Comparison of ENCODE assay signal across 21 cellular contexts in the genomic region with DNA sequence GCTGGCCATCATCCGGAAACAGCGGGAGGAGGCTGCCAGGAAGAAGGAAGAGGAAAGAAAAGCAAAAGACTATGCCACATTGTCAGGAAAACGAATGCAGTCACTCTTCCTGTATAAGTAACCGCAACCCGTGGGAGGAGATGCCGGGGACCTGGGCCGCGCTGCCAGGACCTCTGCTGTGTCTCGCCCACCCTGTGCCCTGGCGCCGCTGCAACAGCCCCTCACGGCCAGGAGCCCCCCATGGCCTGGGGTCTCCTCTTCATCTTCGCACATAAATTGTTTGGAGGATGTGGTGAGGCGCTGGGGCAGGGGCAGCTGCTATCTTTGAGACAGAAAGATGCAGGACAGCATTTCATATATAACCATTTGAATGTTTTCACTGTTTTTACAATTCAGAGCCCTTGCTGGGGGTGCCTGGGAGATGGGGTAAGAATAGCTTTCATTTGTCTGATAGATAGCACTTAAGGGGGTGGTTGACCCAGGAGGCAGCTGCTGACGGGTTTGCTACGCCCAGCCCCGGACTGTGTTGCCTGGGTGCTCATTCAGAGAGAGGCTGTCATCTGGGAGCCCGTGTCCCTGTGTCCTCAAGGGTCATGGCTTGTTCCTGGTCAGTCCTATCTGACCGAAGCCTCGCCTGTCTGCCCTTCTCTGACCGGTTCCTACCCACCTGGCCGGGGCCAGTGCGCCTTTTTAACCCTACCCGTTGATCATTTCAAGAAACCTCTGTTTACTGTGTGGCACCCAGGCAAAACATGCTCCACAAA.
DNase-seq lines count a peak whose midpoint lies in the region; ATAC-seq, FAIRE-seq and TF ChIP-seq lines count a peak whose summit lies in the region.
"Had no signal": no experiment of that assay in that cellular context is flagged by ENCODE, and none has a peak within 500 bp of the region (broad histone marks: within the 10 kb centered on the region; RNA-seq: fewer than 3 reads in every experiment).

No MANE protein-coding gene starts in this region.

- H3K9me3 ChIP-seq in CD8-positive, alpha-beta T cell (ENCODE audit: low read length) = no peaks in the 10 kb centered on the region
- peaks cover 0 to 5% of the 10 kb centered on the region in 2 donors for H3K9me3 ChIP-seq in kidney (ENCODE audit: control insufficient read depth in 1 of 2, low read length in 2 of 2)
- H3K9me3 ChIP-seq in neuronal stem cell (replicated peaks in 1 of 2; ENCODE audit: control insufficient read depth in 2 of 2, insufficient read depth in 1 of 2, low read depth in 1 of 2, low read length in 2 of 2) = no peaks in the 10 kb centered on the region
- H3K9me3 ChIP-seq in aorta (ENCODE audit: control insufficient read depth, low read length) = peaks cover 5% of the 10 kb centered on the region
- no peaks in the 10 kb centered on the region for H3K9me3 ChIP-seq in ascending aorta
- H3K9me3 ChIP-seq: A549, BE2C, HAP-1 had no signal

- no peak overlapping the region for H3K4me3 ChIP-seq in CD8-positive, alpha-beta T cell (ENCODE audit: low read depth, low read length)
- no peak overlapping the region for H3K4me3 ChIP-seq in kidney (ENCODE audit: low read length in 2 of 2)
- no peak overlapping the region for H3K4me3 ChIP-seq in neuronal stem cell (ENCODE audit: low read length in 2 of 2)
- no peak overlapping the region for H3K4me3 ChIP-seq in aorta (ENCODE audit: low read length in 2 of 2)
- no peak overlapping the region for H3K4me3 ChIP-seq in ascending aorta
- H3K4me3 ChIP-seq: A549; BLaER1 treated with 17β-estradiol and CSF1 and Interleukin-3, amounts not matched to agents 10 nM and 100 nM; HAP-1 had no signal

- ATAC-seq in CD8-positive, alpha-beta T cell = no peak
- ATAC-seq in aorta (ENCODE audit: low FRiP score) (peak; percentile 46), GM21447 (IDR thresholded peaks at IDR 0.05; ENCODE audit: unreplicated experiment) (no peak)
- ATAC-seq: A549 had no signal

- H2BK15ac ChIP-seq in neuronal stem cell (ENCODE audit: low read length) = no peak overlapping the region

- H3K4me1 Mint-ChIP-seq in CD8-positive, alpha-beta T cell (ENCODE audit: low read depth) = no peaks in the 10 kb centered on the region
- H3K4me1 Mint-ChIP-seq: CD4-positive, alpha-beta memory T cell had no signal

- H2BK12ac ChIP-seq in neuronal stem cell (ENCODE audit: low read length) = no peak overlapping the region

- no peak overlapping the region for H3K23ac ChIP-seq in neuronal stem cell (ENCODE audit: low read depth, low read length, poor library complexity)

- H3K27ac ChIP-seq in CD8-positive, alpha-beta T cell (ENCODE audit: low read depth, low read length) = no peak overlapping the region
- H3K27ac ChIP-seq in kidney (ENCODE audit: low read depth in 2 of 2, low read length in 2 of 2) (no peak overlapping the region), neuronal stem cell (replicated peaks; ENCODE audit: low read length) (no peak overlapping the region), aorta (ENCODE audit: low read depth in 1 of 2, low read length in 2 of 2) (no peak overlapping the region), ascending aorta (no peak overlapping the region)
- H3K27ac ChIP-seq: A549; BLaER1 treated with 17β-estradiol and CSF1 and Interleukin-3, amounts not matched to agents 10 nM and 100 nM had no signal

- no peak for TF ChIP-seq CTCF in CD8-positive, alpha-beta T cell (IDR thresholded peaks at IDR 0.05)
- no peak for TF ChIP-seq CTCF in kidney (IDR thresholded peaks at IDR 0.05; ENCODE audit: borderline replicate concordance, extremely low read depth, insufficient read depth)
- TF ChIP-seq CTCF in ascending aorta (IDR thresholded peaks at IDR 0.05) = no peak

- peak overlapping the region; percentile 67 for H3K27ac Mint-ChIP-seq in CD8-positive, alpha-beta T cell
- H3K27ac Mint-ChIP-seq: HFFc6 had no signal

- intact Hi-C loops in CD8-positive, alpha-beta T cell (cut with DNase I, micrococcal nuclease) = no loop called here
- intact Hi-C loops in kidney (cut with DNase I) = no loop called here
- intact Hi-C loops in aorta (cut with DNase I) = no loop called here
- intact Hi-C loops in ascending aorta (cut with DNase I) = no loop called here

- H2AK5ac ChIP-seq in neuronal stem cell (ENCODE audit: low read depth, low read length) = no peak overlapping the region

- H3K4me2 ChIP-seq in neuronal stem cell (ENCODE audit: insufficient read depth, low read length, poor library complexity, severe bottlenecking) = no peak overlapping the region
- H3K4me2 ChIP-seq: A549; BLaER1 treated with 17β-estradiol and CSF1 and Interleukin-3, amounts not matched to agents 10 nM and 100 nM had no signal

- no peak overlapping the region for H3K14ac ChIP-seq in neuronal stem cell (ENCODE audit: low read length)

- H4K91ac ChIP-seq in neuronal stem cell (ENCODE audit: low read depth, low read length, poor library complexity) = no peak overlapping the region

- no peaks in the 10 kb centered on the region for H3K36me3 Mint-ChIP-seq in CD8-positive, alpha-beta T cell
- H3K36me3 Mint-ChIP-seq: CD4-positive, alpha-beta memory T cell had no signal

- FAIRE-seq in kidney (lab: Jason Lieb, UNC) = no peak
- FAIRE-seq: A549, G401.6, GM12892, H54 had no signal

- WGBS in neuronal stem cell (ENCODE audit: extremely low coverage in 2 of 2, insufficient read length in 2 of 2, insufficient replicate concordance in 1 of 2), 2 donors = no CpG with 5 or more reads among the region's 24 CpGs
- 86 to 91% methylated on average over 23 to 24 of the region's 24 CpGs for WGBS in aorta, 2 donors

- no peaks in the 10 kb centered on the region for H3K27me3 Mint-ChIP-seq in CD8-positive, alpha-beta T cell (ENCODE audit: low read depth)
- H3K27me3 Mint-ChIP-seq: CD4-positive, alpha-beta memory T cell had no signal

- H3K9ac ChIP-seq in kidney (ENCODE audit: low read length in 2 of 2) (no peak overlapping the region), neuronal stem cell (ENCODE audit: low read depth, low read length, poor library complexity) (no peak overlapping the region)
- H3K9ac ChIP-seq: BLaER1 treated with 17β-estradiol and CSF1 and Interleukin-3, amounts not matched to agents 10 nM and 100 nM had no signal

- H2AFZ ChIP-seq in neuronal stem cell (ENCODE audit: low read length) = no peak overlapping the region

- H3K4me1 ChIP-seq in CD8-positive, alpha-beta T cell (ENCODE audit: insufficient read depth, low read length) = no peaks in the 10 kb centered on the region
- H3K4me1 ChIP-seq in kidney (ENCODE audit: control insufficient read depth in 1 of 2, insufficient read depth in 1 of 2, low read depth in 1 of 2, low read length in 2 of 2) (no peaks in the 10 kb centered on the region), neuronal stem cell (ENCODE audit: control insufficient read depth in 2 of 2, insufficient read depth in 1 of 2, low read depth in 1 of 2, low read length in 2 of 2) (no peaks in the 10 kb centered on the region), aorta (ENCODE audit: control insufficient read depth in 1 of 2, insufficient read depth in 2 of 2, low read length in 2 of 2) (no peaks in the 10 kb centered on the region), ascending aorta (no peaks in the 10 kb centered on the region)
- H3K4me1 ChIP-seq: A549; BE2C; BLaER1 treated with 17β-estradiol and CSF1 and Interleukin-3, amounts not matched to agents 10 nM and 100 nM; HAP-1 had no signal

- no peak overlapping the region for H3K18ac ChIP-seq in neuronal stem cell (ENCODE audit: low read length)

- CTCF ChIA-PET in CD8-positive, alpha-beta T cell (lab: Charles Lee) = no interaction called here

- no peaks in the 10 kb centered on the region for H3K79me1 ChIP-seq in neuronal stem cell (ENCODE audit: low read depth, low read length)

- no peaks in the 10 kb centered on the region for H3K27me3 ChIP-seq in CD8-positive, alpha-beta T cell (ENCODE audit: insufficient read depth, low read length)
- H3K27me3 ChIP-seq in neuronal stem cell (ENCODE audit: control insufficient read depth in 3 of 3, insufficient read depth in 3 of 3, low read depth in 1 of 3, low read length in 3 of 3) = no peaks in the 10 kb centered on the region
- H3K27me3 ChIP-seq in aorta (ENCODE audit: control insufficient read depth in 1 of 2, insufficient read depth in 2 of 2, low read length in 1 of 2) = no peaks in the 10 kb centered on the region
- no peaks in the 10 kb centered on the region for H3K27me3 ChIP-seq in ascending aorta
- H3K27me3 ChIP-seq: BE2C had no signal

- no peak overlapping the region for H4K8ac ChIP-seq in neuronal stem cell (ENCODE audit: low read depth, low read length)

- peak overlapping the region; percentile 53 for H2BK5ac ChIP-seq in neuronal stem cell (ENCODE audit: low read length)

- no peak overlapping the region for H2BK120ac ChIP-seq in neuronal stem cell (ENCODE audit: low read depth, low read length)

- H3K36me3 ChIP-seq in CD8-positive, alpha-beta T cell (ENCODE audit: insufficient read depth, low read length) = no peaks in the 10 kb centered on the region
- H3K36me3 ChIP-seq in kidney (ENCODE audit: control insufficient read depth in 1 of 2, insufficient read depth in 2 of 2, low read length in 2 of 2) = no peaks in the 10 kb centered on the region
- no peaks in the 10 kb centered on the region for H3K36me3 ChIP-seq in neuronal stem cell (replicated peaks in 1 of 2; ENCODE audit: control insufficient read depth in 2 of 2, insufficient read depth in 2 of 2, low read length in 2 of 2)
- H3K36me3 ChIP-seq in aorta (ENCODE audit: control insufficient read depth in 1 of 2, insufficient read depth in 2 of 2, low read length in 1 of 2) = no peaks in the 10 kb centered on the region
- H3K36me3 ChIP-seq in ascending aorta = no peaks in the 10 kb centered on the region
- H3K36me3 ChIP-seq: BE2C; BLaER1 treated with 17β-estradiol and CSF1 and Interleukin-3, amounts not matched to agents 10 nM and 100 nM; HAP-1 had no signal

- peaks cover 32% of the 10 kb centered on the region for H3K9me3 Mint-ChIP-seq in CD8-positive, alpha-beta T cell

- no peak overlapping the region for H3K4ac ChIP-seq in neuronal stem cell (ENCODE audit: low read length)

- POLR2A ChIA-PET in CD8-positive, alpha-beta T cell (lab: Charles Lee) = no interaction called here

- DNase-seq in CD8-positive, alpha-beta T cell = no peak
- DNase-seq in kidney = peak; percentile 59
- DNase-seq in neuronal stem cell (ENCODE audit: low spot score) = no peak
- DNase-seq in aorta = no peak
- DNase-seq in ascending aorta (ENCODE audit: low spot score in 2 of 2) = no peak
- no peak for DNase-seq in DMS153 (lab: John Stamatoyannopoulos, UW)
- DNase-seq: 8988T; ACHN; AML-193; BE2C; CD4-positive, alpha-beta memory T cell; DND-41; GOT3; HFFc6 had no signal

- no peak overlapping the region for H3K4me3 Mint-ChIP-seq in CD8-positive, alpha-beta T cell
- H3K4me3 Mint-ChIP-seq: CD4-positive, alpha-beta memory T cell; HFFc6 had no signal
